8 cellular contexts compared by ENCODE assay signal in the genomic region with DNA sequence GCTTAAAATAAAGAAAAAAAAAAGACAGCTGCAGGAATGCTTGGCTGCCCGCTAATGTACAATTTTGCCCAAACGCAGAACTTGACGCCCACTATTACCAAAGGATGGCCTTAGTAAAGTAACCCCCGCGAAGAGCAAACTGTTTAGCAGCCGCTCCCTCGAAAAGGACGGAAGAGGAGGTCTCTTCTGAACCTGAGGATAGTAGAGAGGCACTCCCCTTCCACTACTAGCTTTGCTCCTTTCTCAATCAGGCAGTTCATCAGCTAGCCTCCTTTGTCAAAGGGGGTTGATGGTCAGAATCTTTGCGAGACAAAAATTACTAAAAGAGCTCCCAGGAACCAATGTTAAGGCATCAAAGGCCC. TPM values are rescaled to one million over a fixed set of nuclear protein-coding genes. Genes with fewer than 3 reads are reported as not detected.
DNase-seq lines count a peak whose midpoint lies in the region; ATAC-seq, FAIRE-seq and TF ChIP-seq lines count a peak whose summit lies in the region.

No MANE protein-coding gene starts in this region.

- no peak overlapping the region for H2AK5ac ChIP-seq in mesenchymal stem cell (ENCODE audit: low read length, severe bottlenecking)

- peak in 1 of 2 experiments; percentile 14 for DNase-seq in A549 (ENCODE audit: low read depth in 1 of 2, low spot score in 1 of 2)
- peak; percentile 15 for DNase-seq in GM10248 (ENCODE audit: extremely low spot score)
- DNase-seq in PC-3, result peak; percentile 31
- DNase-seq in dermis microvascular lymphatic vessel endothelial cell (ENCODE audit: low read depth in 2 of 2), result peak; percentile 11 to 44
- no peak for DNase-seq in mesenchymal stem cell
- peak; percentile 16 for DNase-seq in urothelium cell line (ENCODE audit: low spot score)

- no peaks in the 10 kb centered on the region for H3K9me2 ChIP-seq in PC-3 (replicated peaks; ENCODE audit: low read length)

- no peaks in the 10 kb centered on the region for H3F3A ChIP-seq in PC-3 (ENCODE audit: low read length, unreplicated experiment)

- H2AFZ ChIP-seq in PC-3 (ENCODE audit: low read length), result peak overlapping the region; percentile 85
- H2AFZ ChIP-seq in mesenchymal stem cell (ENCODE audit: low read depth, low read length), result peak overlapping the region; percentile 59

- H2BK12ac ChIP-seq in mesenchymal stem cell (ENCODE audit: low read length in 2 of 2), result no peak overlapping the region

- no peak overlapping the region for H3K14ac ChIP-seq in mesenchymal stem cell (ENCODE audit: low read length in 2 of 2)

- H3K4ac ChIP-seq in mesenchymal stem cell (ENCODE audit: low read depth in 1 of 2, low read length in 2 of 2), result peak overlapping the region in 1 of 2 experiments; percentile 64

- H3K4me1 ChIP-seq in A549 (peaks cover 4% of the 10 kb centered on the region; the same call in 1 of the 3 replicates), PC-3 (ENCODE audit: insufficient read depth, low read length) (peaks cover 41% of the 10 kb centered on the region), mesenchymal stem cell (ENCODE audit: control insufficient read depth, insufficient read depth, low read depth, low read length) (no peaks in the 10 kb centered on the region)

- H3K4me3 ChIP-seq in A549 (peak overlapping the region; percentile 83), PC-3 (ENCODE audit: low read length) (peak overlapping the region; percentile 85), mesenchymal stem cell (ENCODE audit: insufficient read depth in 1 of 2, low read depth in 1 of 2, low read length in 2 of 2) (peak overlapping the region; percentile 62 to 97)

- CTCF ChIA-PET in A549 (lab: Yijun Ruan, JAX), result interaction anchor here (0.6 to 2.6 kb wide), 9 partner anchors 8 to 195 kb away, joined by 3 to 7 read pairs (median 3); no protein-coding TSS in a partner anchor
- CTCF ChIA-PET in GM10248 (lab: Yijun Ruan, JAX), result interaction anchor here (1.0 to 3.1 kb wide), 9 partner anchors 11 to 349 kb away, joined by 3 to 14 read pairs (median 5); a partner anchor contains a TSS
- CTCF ChIA-PET in PC-3 (lab: Charles Lee), result interaction anchor here (0.6 kb wide), 2 partner anchors 30 to 129 kb away, joined by 5 to 11 read pairs; no protein-coding TSS in a partner anchor

- H4K20me1 ChIP-seq in PC-3 (ENCODE audit: low read length), result no peaks in the 10 kb centered on the region

- TF ChIP-seq CTCF in A549 (IDR thresholded peaks at IDR 0.05) (no peak), GM10248 (IDR thresholded peaks at IDR 0.05; ENCODE audit: control extremely low read depth, extremely low read depth, low read depth, missing control alignments) (no peak), PC-3 (conservative IDR thresholded peaks at IDR 0.05; ENCODE audit: low read depth, low read length) (no peak)

- H4K8ac ChIP-seq in mesenchymal stem cell (ENCODE audit: low read length), result no peak overlapping the region

- no peaks in the 10 kb centered on the region for H3K9me3 ChIP-seq in A549
- H3K9me3 ChIP-seq in PC-3 (ENCODE audit: low read length), result no peaks in the 10 kb centered on the region
- H3K9me3 ChIP-seq in mesenchymal stem cell (ENCODE audit: control insufficient read depth, low read length), result no peaks in the 10 kb centered on the region

- no peak overlapping the region for H4K91ac ChIP-seq in mesenchymal stem cell (ENCODE audit: low read length)

- H3K18ac ChIP-seq in mesenchymal stem cell (ENCODE audit: low read depth in 1 of 2, low read length in 2 of 2), result peak overlapping the region in 1 of 2 experiments; percentile 30

- H3K27ac ChIP-seq in A549 (peak overlapping the region; percentile 85 to 87), PC-3 (ENCODE audit: low read length) (peak overlapping the region; percentile 67), mesenchymal stem cell (ENCODE audit: low read length, poor library complexity, severe bottlenecking) (peak overlapping the region; percentile 70)

- H3K9ac ChIP-seq in PC-3 (ENCODE audit: low read length) (peak overlapping the region; percentile 77), mesenchymal stem cell (ENCODE audit: low read length) (peak overlapping the region; percentile 99)

- POLR2A ChIA-PET in A549 (lab: Yijun Ruan, JAX) (interaction anchor here (1.1 to 1.8 kb wide), 4 partner anchors 130 to 195 kb away, joined by 4 to 6 read pairs (median 5); a partner anchor contains a TSS), GM10248 (lab: Yijun Ruan, JAX) (interaction anchor here (0.7 to 2.6 kb wide), 5 partner anchors 11 to 361 kb away, joined by 3 to 12 read pairs (median 4); no protein-coding TSS in a partner anchor), PC-3 (lab: Charles Lee; ENCODE audit: unreplicated experiment) (interaction anchor here (0.5 to 0.6 kb wide), 3 partner anchors 25 to 187 kb away, joined by 3 to 6 read pairs (median 3); a partner anchor contains a TSS)

- H3K27me3 ChIP-seq in PC-3 (ENCODE audit: low read length) (no peaks in the 10 kb centered on the region), mesenchymal stem cell (ENCODE audit: control insufficient read depth in 1 of 2, insufficient read depth in 1 of 2, low read length in 2 of 2) (no peaks in the 10 kb centered on the region)

- H3K4me2 ChIP-seq in A549, result peak overlapping the region; percentile 76
- peak overlapping the region; percentile 83 for H3K4me2 ChIP-seq in PC-3 (ENCODE audit: low read length)
- peak overlapping the region; percentile 53 for H3K4me2 ChIP-seq in mesenchymal stem cell (ENCODE audit: low read length, poor library complexity, severe bottlenecking)

- H3K79me2 ChIP-seq in PC-3 (ENCODE audit: low read length), result peaks cover 31% of the 10 kb centered on the region

- H2BK5ac ChIP-seq in mesenchymal stem cell (ENCODE audit: low read depth, low read length, poor library complexity, severe bottlenecking), result no peak overlapping the region

- BruUV-seq in PC-3 (replicated peaks; lab: Mats Ljungman, UMichigan), result TSS peak; percentile 79

- TF ChIP-seq RAD21 in A549 (conservative IDR thresholded peaks at IDR 0.05 in 1 of 2, IDR thresholded peaks at IDR 0.05 in 1 of 2), result no peak

- intact Hi-C loops in PC-3 (cut with micrococcal nuclease), result no loop called here

- peaks cover 2% of the 10 kb centered on the region for H3K79me1 ChIP-seq in mesenchymal stem cell (replicated peaks; ENCODE audit: low read length, poor library complexity, severe bottlenecking)

- H2BK120ac ChIP-seq in mesenchymal stem cell (ENCODE audit: low read depth, low read length), result no peak overlapping the region

- no peak overlapping the region for H2BK15ac ChIP-seq in mesenchymal stem cell (ENCODE audit: low read depth, poor library complexity, severe bottlenecking)

- FAIRE-seq in A549 (lab: Jason Lieb, UNC) (no peak), urothelium cell line (lab: Jason Lieb, UNC) (no peak)

- TF ChIP-seq POLR2A in A549 (IDR thresholded peaks at IDR 0.05; ENCODE audit: low read length), result no peak

- no peak for TF ChIP-seq EP300 in A549 (IDR thresholded peaks at IDR 0.05)

- H3K23ac ChIP-seq in mesenchymal stem cell (ENCODE audit: low read length in 2 of 2), result no peak overlapping the region

- H3K36me3 ChIP-seq in PC-3 (ENCODE audit: low read depth, low read length), result no peaks in the 10 kb centered on the region
- peaks cover 0 to 11% of the 10 kb centered on the region in 2 experiments for H3K36me3 ChIP-seq in mesenchymal stem cell (ENCODE audit: control insufficient read depth in 1 of 2, insufficient read depth in 2 of 2, low read depth in 1 of 2, low read length in 2 of 2)

- 14% methylated on average over 9 of the region's 9 CpGs for WGBS in A549 (ENCODE audit: missing lambda C conversion rate)
- WGBS in mesenchymal stem cell, result 5% methylated on average over 9 of the region's 9 CpGs

- ATAC-seq in A549 (peak in 1 of 2 experiments; percentile 1; a peak in 2 of 6 replicates), PC-3 (peak; percentile 3; the same call in 1 of the 2 replicates), HG03432 (IDR thresholded peaks at IDR 0.05; ENCODE audit: unreplicated experiment) (no peak), GM19324 (IDR thresholded peaks at IDR 0.05; ENCODE audit: low FRiP score, unreplicated experiment) (no peak)

TF ChIP-seq in A549, 52 proteins besides CTCF, POLR2A, EP300 and RAD21 (continues in another document):
- TF ChIP-seq CEBPB (IDR thresholded peaks at IDR 0.05), result no peak
- TF ChIP-seq RNF2 (IDR thresholded peaks at IDR 0.05; ENCODE audit: borderline replicate concordance, low read depth), result no peak
- TF ChIP-seq KDM5A (IDR thresholded peaks at IDR 0.05), result no peak
- TF ChIP-seq MAFK (IDR thresholded peaks at IDR 0.05; ENCODE audit: partially characterized antibody), result no peak
- TF ChIP-seq ZSCAN20 (CRISPR knock-in tag; IDR thresholded peaks at IDR 0.05), result no peak
- TF ChIP-seq RFX5 (IDR thresholded peaks at IDR 0.05), result no peak
- TF ChIP-seq ZNF302 (CRISPR knock-in tag; IDR thresholded peaks at IDR 0.05), result no peak

RNA-seq across cellular contexts. Expression of a gene that starts 0.6 kb away (rescaled TPM):
- 4.8 and 5.2 TPM in 2 replicates for polyA plus RNA-seq in A549 (2011; rRNA removed)
- 0.87 and 1.0 TPM in 2 replicates for polyA plus RNA-seq in A549 (2012; cell fraction: cytosol; rRNA removed)
- 0.49 and 0.58 TPM in 2 replicates for polyA plus RNA-seq in A549 (2012; cell fraction: nucleus; rRNA removed)
- polyA plus RNA-seq in A549 (2017; fragmentation: RNase III; extraction: RNeasy Plus Mini Kit Qiagen cat#74134 plus additional on column Dnase treatment), result 2.0 to 2.4 TPM (median 2.3 TPM) in 3 replicates
- polyA minus RNA-seq in A549 (2011; rRNA and poly(A)+ RNA removed), result 2.9 and 4.8 TPM in 2 replicates
- 1.8 and 2.0 TPM in 2 replicates for total RNA-seq in PC-3 (2014; rRNA removed)
- total RNA-seq in dermis microvascular lymphatic vessel endothelial cell, result 5.3 and 7.8 TPM in 2 replicates
- polyA plus RNA-seq in mesenchymal stem cell (2013, experiment 1 of 2), result 8.7 TPM
- polyA plus RNA-seq in mesenchymal stem cell (2013, experiment 2 of 2), result 9.3 TPM

RNA-seq across cellular contexts. Expression of a gene that starts 0.8 kb away (rescaled TPM):
- 3.9 and 4.6 TPM in 2 replicates for polyA plus RNA-seq in A549 (2011; rRNA removed)
- polyA plus RNA-seq in A549 (2012; cell fraction: cytosol; rRNA removed), result 0.70 TPM in 2 replicates
- polyA plus RNA-seq in A549 (2012; cell fraction: nucleus; rRNA removed), result 0.39 and 0.41 TPM in 2 replicates
- polyA plus RNA-seq in A549 (2017; fragmentation: RNase III; extraction: RNeasy Plus Mini Kit Qiagen cat#74134 plus additional on column Dnase treatment), result 1.3 to 1.7 TPM (median 1.3 TPM) in 3 replicates
- 1.4 and 1.5 TPM in 2 replicates for polyA minus RNA-seq in A549 (2011; rRNA and poly(A)+ RNA removed)
- 2.7 and 3.9 TPM in 2 replicates for total RNA-seq in PC-3 (2014; rRNA removed)
- total RNA-seq in dermis microvascular lymphatic vessel endothelial cell, result 4.4 and 5.8 TPM in 2 replicates
- 7.4 TPM for polyA plus RNA-seq in mesenchymal stem cell (2013, experiment 1 of 2)
- 7.1 TPM for polyA plus RNA-seq in mesenchymal stem cell (2013, experiment 2 of 2)

RNA-seq across cellular contexts. Expression of a gene that starts 52.4 kb away (rescaled TPM):
- polyA plus RNA-seq in A549 (2011; rRNA removed), result 11.7 and 13.4 TPM in 2 replicates
- 3.1 and 3.6 TPM in 2 replicates for polyA plus RNA-seq in A549 (2012; cell fraction: cytosol; rRNA removed)
- 4.9 and 7.2 TPM in 2 replicates for polyA plus RNA-seq in A549 (2012; cell fraction: nucleus; rRNA removed)
- polyA plus RNA-seq in A549 (2017; fragmentation: RNase III; extraction: RNeasy Plus Mini Kit Qiagen cat#74134 plus additional on column Dnase treatment), result 7.1 to 9.0 TPM (median 7.7 TPM) in 3 replicates
- 3.1 and 3.4 TPM in 2 replicates for polyA minus RNA-seq in A549 (2011; rRNA and poly(A)+ RNA removed)
- 7.1 and 7.9 TPM in 2 replicates for total RNA-seq in PC-3 (2014; rRNA removed)
- total RNA-seq in dermis microvascular lymphatic vessel endothelial cell, result 8.7 and 10.2 TPM in 2 replicates
- polyA plus RNA-seq in mesenchymal stem cell (2013, experiment 1 of 2), result 35.2 TPM
- polyA plus RNA-seq in mesenchymal stem cell (2013, experiment 2 of 2), result 34.4 TPM
